1 cellular context compared by ENCODE assay signal in the genomic region with DNA sequence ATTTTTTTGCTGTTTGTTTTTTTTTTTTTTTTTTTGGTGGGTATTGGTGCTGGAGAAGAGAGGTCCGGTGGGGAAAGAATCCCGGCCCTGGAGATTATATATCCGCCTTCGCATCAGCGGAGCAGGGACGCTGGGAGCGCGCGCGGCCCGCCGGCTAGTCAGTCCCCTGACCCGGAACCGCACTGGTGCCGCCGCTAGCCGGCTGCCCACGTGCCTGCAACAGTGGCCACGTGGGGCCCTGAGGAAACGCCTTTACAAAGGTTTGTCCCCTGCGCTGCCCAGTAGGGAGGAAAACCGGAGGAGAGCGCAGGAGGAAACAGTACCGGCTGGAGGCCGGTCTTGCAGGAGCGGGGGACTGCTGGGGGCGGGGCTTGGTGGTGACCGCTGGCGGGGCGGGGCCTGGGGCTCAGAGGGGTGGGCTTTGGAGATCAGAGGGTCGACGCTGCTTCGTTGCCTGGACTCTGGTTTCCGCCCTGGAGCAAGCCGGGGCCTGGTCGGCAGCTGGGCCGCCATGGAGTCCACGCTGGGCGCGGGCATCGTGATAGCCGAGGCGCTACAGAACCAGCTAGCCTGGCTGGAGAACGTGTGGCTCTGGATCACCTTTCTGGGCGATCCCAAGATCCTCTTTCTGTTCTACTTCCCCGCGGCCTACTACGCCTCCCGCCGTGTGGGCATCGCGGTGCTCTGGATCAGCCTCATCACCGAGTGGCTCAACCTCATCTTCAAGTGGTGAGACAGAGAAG.
TF ChIP-seq lines count a peak whose summit lies in the region.

A gene with protein sequence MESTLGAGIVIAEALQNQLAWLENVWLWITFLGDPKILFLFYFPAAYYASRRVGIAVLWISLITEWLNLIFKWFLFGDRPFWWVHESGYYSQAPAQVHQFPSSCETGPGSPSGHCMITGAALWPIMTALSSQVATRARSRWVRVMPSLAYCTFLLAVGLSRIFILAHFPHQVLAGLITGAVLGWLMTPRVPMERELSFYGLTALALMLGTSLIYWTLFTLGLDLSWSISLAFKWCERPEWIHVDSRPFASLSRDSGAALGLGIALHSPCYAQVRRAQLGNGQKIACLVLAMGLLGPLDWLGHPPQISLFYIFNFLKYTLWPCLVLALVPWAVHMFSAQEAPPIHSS (plus strand): TSS at position 281 of the 743 bp plus-strand sequence. CDS start 231 bp downstream, at position 512.

TF ChIP-seq in IMR-90, 13 proteins besides CTCF, POLR2A, EP300 and RAD21:
- no peak for TF ChIP-seq ELK1 (IDR thresholded peaks at IDR 0.05; ENCODE audit: borderline replicate concordance, low read depth, low read length)
- peak; percentile 50 for TF ChIP-seq RCOR1 (IDR thresholded peaks at IDR 0.05; ENCODE audit: insufficient replicate concordance, low read length)
- peak; percentile 94 for TF ChIP-seq BHLHE40 (IDR thresholded peaks at IDR 0.05; ENCODE audit: low read depth, low read length)
- TF ChIP-seq MXI1 (IDR thresholded peaks at IDR 0.05; ENCODE audit: borderline replicate concordance, low read depth, low read length) = peak; percentile 99
- TF ChIP-seq CHD1 (IDR thresholded peaks at IDR 0.05; ENCODE audit: low read depth, low read length) = peak; percentile 30; the same call in 1 of the 2 replicates
- no peak for TF ChIP-seq RFX5 (IDR thresholded peaks at IDR 0.05; ENCODE audit: low read depth, low read length)
- peak; percentile 2 for TF ChIP-seq SMC3 (IDR thresholded peaks at IDR 0.05; ENCODE audit: low read depth, low read length)
- peak; percentile 98 for TF ChIP-seq FOS (IDR thresholded peaks at IDR 0.05; ENCODE audit: low read depth, low read length)
- TF ChIP-seq MAFK (IDR thresholded peaks at IDR 0.05; ENCODE audit: low read depth, low read length) = no peak
- TF ChIP-seq, protein P1, sequence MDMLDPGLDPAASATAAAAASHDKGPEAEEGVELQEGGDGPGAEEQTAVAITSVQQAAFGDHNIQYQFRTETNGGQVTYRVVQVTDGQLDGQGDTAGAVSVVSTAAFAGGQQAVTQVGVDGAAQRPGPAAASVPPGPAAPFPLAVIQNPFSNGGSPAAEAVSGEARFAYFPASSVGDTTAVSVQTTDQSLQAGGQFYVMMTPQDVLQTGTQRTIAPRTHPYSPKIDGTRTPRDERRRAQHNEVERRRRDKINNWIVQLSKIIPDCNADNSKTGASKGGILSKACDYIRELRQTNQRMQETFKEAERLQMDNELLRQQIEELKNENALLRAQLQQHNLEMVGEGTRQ (IDR thresholded peaks at IDR 0.05; ENCODE audit: low read depth, low read length) = peak; percentile 100
- no peak for TF ChIP-seq NFE2L2 (IDR thresholded peaks at IDR 0.05; ENCODE audit: low read depth, low read length)
- peak; percentile 91; the same call in 1 of the 2 replicates for TF ChIP-seq MAZ (IDR thresholded peaks at IDR 0.05; ENCODE audit: borderline replicate concordance, low read depth, low read length)
- TF ChIP-seq CEBPB (IDR thresholded peaks at IDR 0.05; ENCODE audit: low read depth, low read length) = 0 out of 2 replicates have a peak, but pooled peaks have one; percentile 26
